28 cellular contexts compared by ENCODE assay signal in the genomic region with DNA sequence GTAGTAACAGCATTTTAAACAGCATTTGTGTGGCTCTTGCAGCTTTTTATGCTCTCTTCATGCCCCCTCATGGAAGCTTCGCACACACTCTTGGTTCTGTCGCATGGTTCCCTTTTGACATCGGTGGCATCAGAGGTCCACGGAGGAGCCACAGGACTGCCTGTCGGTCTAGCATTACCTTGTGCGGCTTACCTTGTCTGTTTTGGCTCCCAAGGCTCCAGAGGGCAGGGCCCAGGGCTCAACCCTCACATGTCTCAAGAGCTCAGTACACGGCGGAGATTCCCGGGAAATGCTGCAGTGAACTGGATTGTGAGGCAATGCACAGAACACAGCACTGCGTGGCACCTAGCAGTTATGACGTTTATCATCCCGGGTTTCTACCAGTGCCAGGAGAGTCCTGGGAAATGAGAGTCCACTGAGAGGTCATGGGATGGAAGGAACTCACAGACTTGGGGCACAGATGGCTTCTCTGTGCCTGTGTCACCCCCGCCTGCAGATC.
"Had no signal": no experiment of that assay in that cellular context is flagged by ENCODE, and none has a peak within 500 bp of the region (broad histone marks: within the 10 kb centered on the region; RNA-seq: fewer than 3 reads in every experiment).

No MANE protein-coding gene starts in this region.

- H3K9me3 ChIP-seq: neutrophil, pancreas, psoas muscle, right lobe of liver, sigmoid colon, stomach, thoracic aorta, thyroid gland, tibial nerve, upper lobe of left lung, vagina had no signal

- ATAC-seq: natural killer cell; pancreas; psoas muscle; right cardiac atrium; right lobe of liver; stimulated activated effector memory CD8-positive, alpha-beta T cell treated with anti-CD3 and anti-CD28 coated beads, Interleukin-12 subunit alpha, Interleukin-12 subunit beta, amount 100 ng/mL, for 72 hours; stimulated activated naive B cell treated with anti-CD40 and anti-IgM and Interleukin-4, amounts not matched to agents 10 μg/mL and 1 μg/mL and 100 μg/mL, for 72 hours had no signal

- H2AFZ ChIP-seq: neural progenitor cell had no signal

- H3K4me3 Mint-ChIP-seq: natural killer cell; nephron; neural progenitor cell; stimulated activated effector memory CD8-positive, alpha-beta T cell treated with anti-CD3 and anti-CD28 coated beads, Interleukin-12 subunit alpha, Interleukin-12 subunit beta, amount 100 ng/mL, for 72 hours; stimulated activated naive B cell treated with anti-CD40 and anti-IgM and Interleukin-4, amounts not matched to agents 10 μg/mL and 1 μg/mL and 100 μg/mL, for 72 hours; stimulated activated naive CD8-positive, alpha-beta T cell treated with anti-CD3 and anti-CD28 coated beads, Interleukin-15, Interleukin-2, amounts not matched to agents 100 ng/mL and 50 ng/mL, for 24 hours had no signal

- H3K4me3 ChIP-seq: neural progenitor cell, pancreas, psoas muscle, right lobe of liver, sigmoid colon, stomach, thoracic aorta, thyroid gland, tibial nerve, upper lobe of left lung, vagina had no signal

- H3K27ac Mint-ChIP-seq: natural killer cell; nephron; neural progenitor cell; progenitor cell of endocrine pancreas; stimulated activated effector memory CD8-positive, alpha-beta T cell treated with anti-CD3 and anti-CD28 coated beads, Interleukin-12 subunit alpha, Interleukin-12 subunit beta, amount 100 ng/mL, for 72 hours; stimulated activated naive B cell treated with anti-CD40 and anti-IgM and Interleukin-4, amounts not matched to agents 10 μg/mL and 1 μg/mL and 100 μg/mL, for 72 hours; stimulated activated naive CD8-positive, alpha-beta T cell treated with anti-CD3 and anti-CD28 coated beads, Interleukin-15, Interleukin-2, amounts not matched to agents 100 ng/mL and 50 ng/mL, for 24 hours had no signal

- DNase-seq: natural killer cell; nucleus accumbens; pancreas; psoas muscle; right cardiac atrium; right lobe of liver; sigmoid colon; small intestine; stimulated activated CD4-positive, alpha-beta T cell treated with anti-CD3 and anti-CD28 coated beads, Interleukin-15, amount 100 ng/mL, for 24 hours; stimulated activated CD4-positive, alpha-beta T cell treated with anti-CD3 and anti-CD28 coated beads, Interleukin-2, amount 100 ng/mL, for 24 hours; stimulated activated CD4-positive, alpha-beta T cell treated with anti-CD3 and anti-CD28 coated beads, Interleukin-2, amount 100 ng/mL, for 48 hours; stimulated activated CD4-positive, alpha-beta T cell treated with anti-CD3 and anti-CD28 coated beads, Interleukin-4, amount 100 ng/mL, for 24 hours; stimulated activated naive B cell treated with anti-CD40 and anti-IgM and Interleukin-4, amounts not matched to agents 10 μg/mL and 1 μg/mL and 100 μg/mL, for 72 hours; stimulated activated naive CD4-positive, alpha-beta T cell treated with Interleukin-2 at 50 U/mL for 16 hours; stomach; thyroid gland; trophoblast cell; upper lobe of left lung had no signal

- H3K4me1 ChIP-seq: pancreas, psoas muscle, right lobe of liver, sigmoid colon, stomach, thyroid gland, tibial nerve, upper lobe of left lung, vagina had no signal

- H3K9ac ChIP-seq: neural progenitor cell had no signal

- H3K4me2 ChIP-seq: neural progenitor cell had no signal

- H3K4me1 Mint-ChIP-seq: natural killer cell; stimulated activated effector memory CD8-positive, alpha-beta T cell treated with anti-CD3 and anti-CD28 coated beads, Interleukin-12 subunit alpha, Interleukin-12 subunit beta, amount 100 ng/mL, for 72 hours; stimulated activated naive B cell treated with anti-CD40 and anti-IgM and Interleukin-4, amounts not matched to agents 10 μg/mL and 1 μg/mL and 100 μg/mL, for 72 hours had no signal

- H3K36me3 Mint-ChIP-seq: natural killer cell; stimulated activated effector memory CD8-positive, alpha-beta T cell treated with anti-CD3 and anti-CD28 coated beads, Interleukin-12 subunit alpha, Interleukin-12 subunit beta, amount 100 ng/mL, for 72 hours; stimulated activated naive B cell treated with anti-CD40 and anti-IgM and Interleukin-4, amounts not matched to agents 10 μg/mL and 1 μg/mL and 100 μg/mL, for 72 hours had no signal

- H3K27ac ChIP-seq: neural progenitor cell, neutrophil, pancreas, psoas muscle, right lobe of liver, sigmoid colon, stomach, thoracic aorta, thyroid gland, tibial nerve, upper lobe of left lung, vagina had no signal

- H3K36me3 ChIP-seq: neural progenitor cell, neutrophil, pancreas, right lobe of liver, sigmoid colon, stomach, thoracic aorta, thyroid gland, tibial nerve, upper lobe of left lung, vagina had no signal

- H3K9me3 Mint-ChIP-seq: natural killer cell; nephron; stimulated activated effector memory CD8-positive, alpha-beta T cell treated with anti-CD3 and anti-CD28 coated beads, Interleukin-12 subunit alpha, Interleukin-12 subunit beta, amount 100 ng/mL, for 72 hours; stimulated activated naive B cell treated with anti-CD40 and anti-IgM and Interleukin-4, amounts not matched to agents 10 μg/mL and 1 μg/mL and 100 μg/mL, for 72 hours; stimulated activated naive CD8-positive, alpha-beta T cell treated with anti-CD3 and anti-CD28 coated beads, Interleukin-15, Interleukin-2, amounts not matched to agents 100 ng/mL and 50 ng/mL, for 24 hours had no signal

- FAIRE-seq: pancreas, small intestine, urothelium cell line had no signal

- H3K27me3 ChIP-seq: neural progenitor cell, neutrophil, pancreas, right lobe of liver, sigmoid colon, thyroid gland, tibial nerve, upper lobe of left lung, vagina had no signal
